ENCODE assay signal across 9 cellular contexts in genomic region chr9:113602126-113603119, GRCh38.
A peak's percentile ranks its signal among the peaks of the same experiment; 100 is the strongest.
DNase-seq lines count a peak whose midpoint lies in the region; ATAC-seq and TF ChIP-seq lines count a peak whose summit lies in the region.
"Had no signal": no experiment of that assay in that cellular context is flagged by ENCODE, and none has a peak within 500 bp of the region (broad histone marks: within the 10 kb centered on the region; RNA-seq: fewer than 3 reads in every experiment).

No MANE protein-coding gene starts in this region.

- intact Hi-C loops in Right ventricle myocardium superior (cut with DNase I) = no loop called here
- intact Hi-C loops in spleen (cut with DNase I; ENCODE audit: low total_unique reads) = no loop called here

- H3K9me3 ChIP-seq in spleen = no peaks in the 10 kb centered on the region

- peaks cover 3 to 21% (median 10%) of the 10 kb centered on the region in 6 donors for H3K36me3 ChIP-seq in spleen

- DNase-seq in NOMO-1 (lab: John Stamatoyannopoulos, UW; ENCODE audit: unreplicated experiment in 2 of 2) (peak; percentile 11 to 50), NOMO-1 treated with dmso at 0.1 percent for 144 hours (lab: John Stamatoyannopoulos, UW; ENCODE audit: unreplicated experiment) (no peak), NCI-H345 treated with DMSO at 0.1 percent for 48 hours (lab: John Stamatoyannopoulos, UW; ENCODE audit: unreplicated experiment) (peak; percentile 86), activated T-cell treated with anti-CD3 and anti-CD28 coated beads for 4 hours (peak; percentile 45), Right ventricle myocardium superior (peak; percentile 88), spleen (peak; percentile 81)

- H3K27ac ChIP-seq in spleen = peak overlapping the region in 4 of 8 donors; percentile 3 to 43 (median 38)
- H3K27ac ChIP-seq: cardiac muscle cell had no signal

- ATAC-seq in HG03039 (IDR thresholded peaks at IDR 0.05; ENCODE audit: unreplicated experiment) (peak; percentile 47), Right ventricle myocardium superior (ENCODE audit: poor library complexity) (peak; percentile 56), HG02763 (IDR thresholded peaks at IDR 0.05; ENCODE audit: unreplicated experiment) (no peak)

- no peaks in the 10 kb centered on the region for H3K27me3 ChIP-seq in spleen (replicated peaks in 1 of 7)
- H3K27me3 ChIP-seq: cardiac muscle cell had no signal

- WGBS in spleen, 5 donors = 51 to 59% (median 56%) methylated on average over 17 to 19 of the region's 19 CpGs

- no peak for TF ChIP-seq CTCF in spleen (IDR thresholded peaks at IDR 0.05 in 8 of 11, conservative IDR thresholded peaks at IDR 0.05 in 3 of 11)

- H3K4me1 ChIP-seq in spleen = peaks cover 4 to 52% (median 29%) of the 10 kb centered on the region in 6 donors

- TF ChIP-seq POLR2A in spleen (IDR thresholded peaks at IDR 0.05) = no peak

- H3K4me3 ChIP-seq in spleen = no peak overlapping the region
- H3K4me3 ChIP-seq: cardiac muscle cell had no signal
